Comparison of ENCODE assay signal across 17 cellular contexts in genomic region chr19:57267294-57267693, GRCh38. TPM values are rescaled to one million over a fixed set of nuclear protein-coding genes. Genes with fewer than 3 reads are reported as not detected.
A peak's percentile ranks its signal among the peaks of the same experiment; 100 is the strongest.
DNase-seq lines count a peak whose midpoint lies in the region; ATAC-seq, FAIRE-seq and TF ChIP-seq lines count a peak whose summit lies in the region.
"Had no signal": no experiment of that assay in that cellular context is flagged by ENCODE, and none has a peak within 500 bp of the region (broad histone marks: within the 10 kb centered on the region; RNA-seq: fewer than 3 reads in every experiment).

No MANE protein-coding gene starts in this region.

- no peak for TF ChIP-seq RAD21 in GM12878 (IDR thresholded peaks at IDR 0.05; ENCODE audit: insufficient read depth, low read depth, low read length)

- no peaks in the 10 kb centered on the region; the same call in 2 of the 3 replicates for H3K9me3 ChIP-seq in GM12878 (replicated peaks; ENCODE audit: control insufficient read depth, insufficient read depth, low read length)
- no peaks in the 10 kb centered on the region for H3K9me3 ChIP-seq in mesenchymal stem cell (ENCODE audit: control insufficient read depth, low read length)
- no peaks in the 10 kb centered on the region for H3K9me3 ChIP-seq in testis

- H3K18ac ChIP-seq in mesenchymal stem cell (ENCODE audit: low read depth in 1 of 2, low read length in 2 of 2), result no peak overlapping the region

- no TSS peak for BruUV-seq in GM12878 (replicated peaks; lab: Mats Ljungman, UMichigan)

- no peak overlapping the region for H2AK5ac ChIP-seq in mesenchymal stem cell (ENCODE audit: low read length, severe bottlenecking)

- CTCF ChIA-PET in GM10248 (lab: Yijun Ruan, JAX) (no interaction called here), GM12878 (lab: Yijun Ruan, JAX) (interaction anchor here (0.6 kb wide), 1 partner anchor 37 kb away, joined by 4 read pairs; no protein-coding TSS in a partner anchor)

- H3K27ac ChIP-seq in GM12878 (ENCODE audit: control insufficient read depth, insufficient read depth) (no peak overlapping the region), mesenchymal stem cell (ENCODE audit: low read length, poor library complexity, severe bottlenecking) (peak overlapping the region; percentile 49), testis (no peak overlapping the region)

- TF ChIP-seq CTCF in GM10248 (IDR thresholded peaks at IDR 0.05; ENCODE audit: control extremely low read depth, extremely low read depth, low read depth, missing control alignments) (no peak), GM12878 (IDR thresholded peaks at IDR 0.05 in 2 of 3, conservative IDR thresholded peaks at IDR 0.05 in 1 of 3; ENCODE audit: control insufficient read depth in 2 of 3, extremely low read depth in 1 of 3, insufficient read depth in 1 of 3, low read depth in 3 of 3, low read length in 3 of 3) (no peak), testis (IDR thresholded peaks at IDR 0.05) (no peak)

- no peaks in the 10 kb centered on the region for H4K20me1 ChIP-seq in GM12878 (ENCODE audit: control insufficient read depth, insufficient read depth)

- WGBS in GM12878 (ENCODE audit: insufficient coverage, insufficient replicate concordance, low lambda C conversion rate, missing lambda C conversion rate), result 36% methylated on average over 3 of the region's 3 CpGs
- 92% methylated on average over 2 of the region's 3 CpGs for WGBS in mesenchymal stem cell
- WGBS in testis, 2 donors, result 78 to 82% methylated on average over 3 of the region's 3 CpGs

- no peak overlapping the region for H3K4ac ChIP-seq in mesenchymal stem cell (ENCODE audit: low read depth in 1 of 2, low read length in 2 of 2)

- H3K4me2 ChIP-seq in GM12878 (ENCODE audit: control insufficient read depth, insufficient read depth) (no peak overlapping the region), mesenchymal stem cell (ENCODE audit: low read length, poor library complexity, severe bottlenecking) (no peak overlapping the region)

- ATAC-seq in GM12878 (peak; percentile 53), GM21367 (IDR thresholded peaks at IDR 0.05; ENCODE audit: unreplicated experiment) (no peak)

- TF ChIP-seq EP300 in GM12878 (IDR thresholded peaks at IDR 0.05; ENCODE audit: borderline replicate concordance in 1 of 2, control insufficient read depth in 1 of 2, low read depth in 2 of 2, low read length in 2 of 2), result no peak

- H2BK5ac ChIP-seq in mesenchymal stem cell (ENCODE audit: low read depth, low read length, poor library complexity, severe bottlenecking), result no peak overlapping the region

- H4K91ac ChIP-seq in mesenchymal stem cell (ENCODE audit: low read length), result no peak overlapping the region

- peak overlapping the region in 1 of 2 experiments; percentile 9 for H2BK12ac ChIP-seq in mesenchymal stem cell (ENCODE audit: low read length in 2 of 2)

- no peak overlapping the region for H3K23ac ChIP-seq in mesenchymal stem cell (ENCODE audit: low read length in 2 of 2)

- no peak for FAIRE-seq in GM12878 (lab: Jason Lieb, UNC)

- H2BK15ac ChIP-seq in mesenchymal stem cell (ENCODE audit: low read depth, poor library complexity, severe bottlenecking), result no peak overlapping the region

- intact Hi-C loops in GM12878 (cut with micrococcal nuclease; ENCODE audit: unreplicated experiment), result no loop called here
- intact Hi-C loops in testis (cut with DNase I; ENCODE audit: low total_unique reads), result no loop called here

- H3K14ac ChIP-seq in mesenchymal stem cell (ENCODE audit: low read length in 2 of 2), result no peak overlapping the region

- H3K79me2 ChIP-seq in GM12878 (ENCODE audit: control insufficient read depth, insufficient read depth, low read length), result no peaks in the 10 kb centered on the region

- H3K36me3 ChIP-seq in GM12878 (ENCODE audit: control insufficient read depth in 2 of 2, insufficient read depth in 2 of 2, low read length in 1 of 2), result no peaks in the 10 kb centered on the region
- peaks cover 0 to 16% of the 10 kb centered on the region in 2 experiments for H3K36me3 ChIP-seq in mesenchymal stem cell (ENCODE audit: control insufficient read depth in 1 of 2, insufficient read depth in 2 of 2, low read depth in 1 of 2, low read length in 2 of 2)
- no peaks in the 10 kb centered on the region for H3K36me3 ChIP-seq in testis (ENCODE audit: low read depth, missing control alignments)

- H2AFZ ChIP-seq in GM12878 (ENCODE audit: control insufficient read depth, low read depth, low read length), result no peak overlapping the region
- H2AFZ ChIP-seq in mesenchymal stem cell (ENCODE audit: low read depth, low read length), result no peak overlapping the region

- no peak overlapping the region for H2BK120ac ChIP-seq in mesenchymal stem cell (ENCODE audit: low read depth, low read length)

- DNase-seq in GM10248 (ENCODE audit: extremely low spot score) (peak; percentile 23), NCI-H526 treated with DMSO at 0.1 percent for 48 hours (lab: John Stamatoyannopoulos, UW) (peak; percentile 31), GM12878 (ENCODE audit: low read depth, low spot score) (no peak), mesenchymal stem cell (no peak), NCI-H524 treated with DMSO at 0.1 percent for 48 hours (lab: John Stamatoyannopoulos, UW) (no peak), NCI-H2196 treated with DMSO at 0.1 percent for 48 hours (lab: John Stamatoyannopoulos, UW; ENCODE audit: unreplicated experiment) (no peak), testis (no peak)
- DNase-seq: AML-193, DND-41, H9, IMR-90, MV-4-11, NCI-H1436, NCI-H2029 treated with DMSO at 0.1 percent for 48 hours, NCI-H524, SHP77 treated with DMSO at 0.1 percent for 48 hours had no signal

- peaks cover 3% of the 10 kb centered on the region for H3K79me1 ChIP-seq in mesenchymal stem cell (replicated peaks; ENCODE audit: low read length, poor library complexity, severe bottlenecking)

- H3K27me3 ChIP-seq in GM12878 (replicated peaks in 1 of 2; ENCODE audit: control insufficient read depth in 2 of 2, insufficient read depth in 2 of 2, low read length in 1 of 2) (no peaks in the 10 kb centered on the region), mesenchymal stem cell (ENCODE audit: control insufficient read depth in 1 of 2, insufficient read depth in 1 of 2, low read length in 2 of 2) (no peaks in the 10 kb centered on the region), testis (no peaks in the 10 kb centered on the region)

- no peak overlapping the region for H4K8ac ChIP-seq in mesenchymal stem cell (ENCODE audit: low read length)

- H3K9ac ChIP-seq in GM12878 (ENCODE audit: control insufficient read depth, insufficient read depth, low read length) (no peak overlapping the region), mesenchymal stem cell (ENCODE audit: low read length) (no peak overlapping the region)

- SMC1A ChIA-PET in GM12878 (lab: Charles Lee; ENCODE audit: uncharacterized antibody, unreplicated experiment), result no interaction called here

- in situ Hi-C loops in GM12878 (cut with MboI), result no loop called here

- H3K4me3 ChIP-seq in GM12878 (no peak overlapping the region), mesenchymal stem cell (ENCODE audit: insufficient read depth in 1 of 2, low read depth in 1 of 2, low read length in 2 of 2) (no peak overlapping the region), testis (no peak overlapping the region)

- H3K4me1 ChIP-seq in GM12878 (ENCODE audit: control insufficient read depth, insufficient read depth, low read length) (peaks cover 10% of the 10 kb centered on the region), mesenchymal stem cell (ENCODE audit: control insufficient read depth, insufficient read depth, low read depth, low read length) (peaks cover 4% of the 10 kb centered on the region), testis (no peaks in the 10 kb centered on the region)

- RAD21 ChIA-PET in GM12878 (lab: Charles Lee; ENCODE audit: unreplicated experiment), result interaction anchor here (1.4 kb wide), 1 partner anchor 16 kb away, joined by 5 read pairs; no protein-coding TSS in a partner anchor

- POLR2A ChIA-PET in GM10248 (lab: Yijun Ruan, JAX) (no interaction called here), GM12878 (lab: Charles Lee) (no interaction called here)

- TF ChIP-seq POLR2A in GM12878 (IDR thresholded peaks at IDR 0.05; ENCODE audit: low read depth, low read length), result no peak
- TF ChIP-seq POLR2A in testis (IDR thresholded peaks at IDR 0.05), result no peak

RNA-seq across cellular contexts. Expression of gene ZNF460, which starts 13.0 kb away (rescaled TPM):
- total RNA-seq in GM12878 (2013; cell fraction: nucleolus; rRNA removed), result 431 and 458 TPM in 2 replicates
- total RNA-seq in GM12878 (2014; rRNA removed) (34.4 and 37.5 TPM in 2 replicates), GM12878 (2014; rRNA removed; fragmentation: Illumina TruSeq; extraction: Trizol) (42.4 and 46.5 TPM in 2 replicates), GM12878 (2021) (41.7 and 43.0 TPM in 2 replicates), testis (10 to 100 TPM; 59.5 to 65.9 TPM)
- 3.1 TPM for polyA plus RNA-seq in GM12878 (2011; ENCODE audit: low read depth)
- polyA plus RNA-seq in GM12878 (2011; rRNA removed) (23.8 and 25.2 TPM in 2 replicates), GM12878 (2014; fragmentation: Illumina TruSeq; extraction: Trizol) (1.5 and 2.8 TPM in 2 replicates), GM12878 (2014; fragmentation: Nextera tagmentation; extraction: Ambion mirVana) (under 1 TPM; 0.15 to 0.58 TPM), GM12878 (2014; rRNA removed) (7.7 and 8.5 TPM in 2 replicates), GM12878 (2016; fragmentation: Nextera tagmentation; extraction: Ambion mirVana) (1 to 10 TPM; 8.0 to 8.9 TPM), testis (ENCODE audit: insufficient read depth, low read depth, low replicate concordance) (5.0 TPM)
- polyA plus RNA-seq in GM12878 (2011; cell fraction: cytosol; rRNA removed), result 18.2 and 19.4 TPM in 2 replicates
- polyA plus RNA-seq in GM12878 (2011; cell fraction: nucleus; rRNA removed), result 15.9 and 20.0 TPM in 2 replicates
- 3.0 TPM in 2 replicates for polyA plus RNA-seq in GM12878 (2012)
- 238 and 280 TPM in 2 replicates for polyA minus RNA-seq in GM12878 (2011; rRNA and poly(A)+ RNA removed)
- 72.3 and 73.4 TPM in 2 replicates for polyA minus RNA-seq in GM12878 (2011; cell fraction: cytosol; rRNA and poly(A)+ RNA removed)
- 77.2 and 85.8 TPM in 2 replicates for polyA minus RNA-seq in GM12878 (2011; cell fraction: nucleus; rRNA and poly(A)+ RNA removed)
- polyA plus RNA-seq in mesenchymal stem cell (2013, experiment 1 of 2), result 2.1 TPM
- polyA plus RNA-seq in mesenchymal stem cell (2013, experiment 2 of 2), result 1.8 TPM

RNA-seq across cellular contexts. Expression of gene ZNF805, which starts 26.9 kb away (rescaled TPM):
- 33.7 and 33.9 TPM in 2 replicates for total RNA-seq in GM12878 (2013; cell fraction: nucleolus; rRNA removed)
- total RNA-seq in GM12878 (2014; rRNA removed) (6.5 and 7.3 TPM in 2 replicates), GM12878 (2014; rRNA removed; fragmentation: Illumina TruSeq; extraction: Trizol) (8.9 and 9.4 TPM in 2 replicates), GM12878 (2021) (7.1 and 7.2 TPM in 2 replicates), testis (10 to 100 TPM; 19.6 to 23.0 TPM)
- 2.7 TPM for polyA plus RNA-seq in GM12878 (2011; ENCODE audit: low read depth)
- polyA plus RNA-seq in GM12878 (2011; rRNA removed) (5.0 and 5.3 TPM in 2 replicates), GM12878 (2014; fragmentation: Illumina TruSeq; extraction: Trizol) (2.4 and 3.6 TPM in 2 replicates), GM12878 (2014; fragmentation: Nextera tagmentation; extraction: Ambion mirVana) (under 1 TPM; 0.31 to 0.42 TPM), GM12878 (2014; rRNA removed) (2.1 and 2.8 TPM in 2 replicates), GM12878 (2016; fragmentation: Nextera tagmentation; extraction: Ambion mirVana) (1 to 10 TPM; 1.5 to 1.8 TPM), testis (ENCODE audit: insufficient read depth, low read depth, low replicate concordance) (6.8 TPM)
- 3.3 and 3.7 TPM in 2 replicates for polyA plus RNA-seq in GM12878 (2011; cell fraction: cytosol; rRNA removed)
- polyA plus RNA-seq in GM12878 (2011; cell fraction: nucleus; rRNA removed), result 3.3 and 4.0 TPM in 2 replicates
- polyA plus RNA-seq in GM12878 (2012), result 2.4 and 3.0 TPM in 2 replicates
- polyA minus RNA-seq in GM12878 (2011; rRNA and poly(A)+ RNA removed), result 23.8 and 29.5 TPM in 2 replicates
- polyA minus RNA-seq in GM12878 (2011; cell fraction: cytosol; rRNA and poly(A)+ RNA removed), result 7.8 and 9.4 TPM in 2 replicates
- 5.9 and 9.9 TPM in 2 replicates for polyA minus RNA-seq in GM12878 (2011; cell fraction: nucleus; rRNA and poly(A)+ RNA removed)
- polyA plus RNA-seq in mesenchymal stem cell (2013, experiment 1 of 2), result 3.2 TPM
- 3.0 TPM for polyA plus RNA-seq in mesenchymal stem cell (2013, experiment 2 of 2)

RNA-seq across cellular contexts. Expression of gene AURKC, which starts 36.5 kb away (rescaled TPM):
- total RNA-seq in GM12878 (2013; cell fraction: nucleolus; rRNA removed), result not detected in 2 replicates
- 0.79 and 0.87 TPM in 2 replicates for total RNA-seq in GM12878 (2014; rRNA removed)
- 0.78 and 0.89 TPM in 2 replicates for total RNA-seq in GM12878 (2014; rRNA removed; fragmentation: Illumina TruSeq; extraction: Trizol)
- total RNA-seq in GM12878 (2021), result 0.97 and 1.3 TPM in 2 replicates
- 0.63 TPM for polyA plus RNA-seq in GM12878 (2011; ENCODE audit: low read depth)
- polyA plus RNA-seq in GM12878 (2011; rRNA removed), result 0.58 and 0.68 TPM in 2 replicates
- polyA plus RNA-seq in GM12878 (2011; cell fraction: cytosol; rRNA removed), result 0.58 and 0.69 TPM in 2 replicates
- polyA plus RNA-seq in GM12878 (2011; cell fraction: nucleus; rRNA removed), result 0.67 and 0.91 TPM in 2 replicates
- polyA plus RNA-seq in GM12878 (2012), result 1.4 and 1.6 TPM in 2 replicates
- 0.73 and 1.8 TPM in 2 replicates for polyA plus RNA-seq in GM12878 (2014; fragmentation: Illumina TruSeq; extraction: Trizol)
- polyA plus RNA-seq in GM12878 (2014; fragmentation: Nextera tagmentation; extraction: Ambion mirVana), result 1 to 10 TPM in 1 of 2 experiments, under 1 TPM in 1; 0.32 to 1.2 TPM
- 1.1 and 1.6 TPM in 2 replicates for polyA plus RNA-seq in GM12878 (2014; rRNA removed)
- polyA plus RNA-seq in GM12878 (2016; fragmentation: Nextera tagmentation; extraction: Ambion mirVana), result under 1 TPM in 1 of 2 experiments, not detected in 1; 0.24 TPM
- polyA minus RNA-seq in GM12878 (2011; rRNA and poly(A)+ RNA removed), result 0.98 TPM in 1 of 2 replicates, not detected in the other
- polyA minus RNA-seq in GM12878 (2011; cell fraction: cytosol; rRNA and poly(A)+ RNA removed), result not detected in 2 replicates
- polyA minus RNA-seq in GM12878 (2011; cell fraction: nucleus; rRNA and poly(A)+ RNA removed), result 0.86 TPM in 1 of 2 replicates, not detected in the other
- 0.32 TPM for polyA plus RNA-seq in mesenchymal stem cell (2013, experiment 1 of 2)
- polyA plus RNA-seq in mesenchymal stem cell (2013, experiment 2 of 2), result 0.42 TPM
- total RNA-seq in testis, result 10 to 100 TPM; 33.8 to 35.1 TPM
- 109 TPM for polyA plus RNA-seq in testis (ENCODE audit: insufficient read depth, low read depth, low replicate concordance)

RNA-seq across cellular contexts. Expression of gene ZNF543, which starts 53.0 kb away (rescaled TPM):
- 20.8 and 22.8 TPM in 2 replicates for total RNA-seq in GM12878 (2013; cell fraction: nucleolus; rRNA removed)
- total RNA-seq in GM12878 (2014; rRNA removed) (9.0 and 9.5 TPM in 2 replicates), GM12878 (2014; rRNA removed; fragmentation: Illumina TruSeq; extraction: Trizol) (8.5 and 8.6 TPM in 2 replicates), GM12878 (2021) (7.3 and 8.0 TPM in 2 replicates), testis (10 to 100 TPM; 11.3 to 12.3 TPM)
- polyA plus RNA-seq in GM12878 (2011; ENCODE audit: low read depth), result 2.7 TPM
- polyA plus RNA-seq in GM12878 (2011; rRNA removed) (3.4 and 4.5 TPM in 2 replicates), GM12878 (2014; fragmentation: Illumina TruSeq; extraction: Trizol) (2.4 and 2.7 TPM in 2 replicates), GM12878 (2014; fragmentation: Nextera tagmentation; extraction: Ambion mirVana) (under 1 TPM; 0.53 to 0.74 TPM), GM12878 (2014; rRNA removed) (3.2 and 3.5 TPM in 2 replicates), GM12878 (2016; fragmentation: Nextera tagmentation; extraction: Ambion mirVana) (1 to 10 TPM; 3.7 to 4.3 TPM), testis (ENCODE audit: insufficient read depth, low read depth, low replicate concordance) (4.7 TPM)
- polyA plus RNA-seq in GM12878 (2011; cell fraction: cytosol; rRNA removed), result 2.3 and 2.9 TPM in 2 replicates
- 2.8 TPM in 2 replicates for polyA plus RNA-seq in GM12878 (2011; cell fraction: nucleus; rRNA removed)
- 2.7 and 3.0 TPM in 2 replicates for polyA plus RNA-seq in GM12878 (2012)
- 13.2 and 14.1 TPM in 2 replicates for polyA minus RNA-seq in GM12878 (2011; rRNA and poly(A)+ RNA removed)
- polyA minus RNA-seq in GM12878 (2011; cell fraction: cytosol; rRNA and poly(A)+ RNA removed), result 5.6 TPM in 2 replicates
- 5.6 and 7.7 TPM in 2 replicates for polyA minus RNA-seq in GM12878 (2011; cell fraction: nucleus; rRNA and poly(A)+ RNA removed)
- polyA plus RNA-seq in mesenchymal stem cell (2013, experiment 1 of 2), result 1.9 TPM
- polyA plus RNA-seq in mesenchymal stem cell (2013, experiment 2 of 2), result 2.2 TPM

Comparison
In these comparisons a context has a peak if more than half of its experiments do, and no peak if none do; other contexts are left out.
1. DNase-seq: peak in GM10248 (single experiment) and NCI-H526 treated with DMSO at 0.1 percent for 48 hours (single experiment); none in GM12878 (single experiment), mesenchymal stem cell (single experiment), NCI-H524 treated with DMSO at 0.1 percent for 48 hours (single experiment), NCI-H2196 treated with DMSO at 0.1 percent for 48 hours (single experiment) and testis (single experiment).
2. RNA of gene AURKC, which starts 36.5 kb away (total RNA-seq): 33.8 to 35.1 TPM in testis; 0.78 to 1.3 TPM in GM12878; every median in the first group is over 10 times any median in the second.